1 cellular context compared by ENCODE assay signal in the genomic region with DNA sequence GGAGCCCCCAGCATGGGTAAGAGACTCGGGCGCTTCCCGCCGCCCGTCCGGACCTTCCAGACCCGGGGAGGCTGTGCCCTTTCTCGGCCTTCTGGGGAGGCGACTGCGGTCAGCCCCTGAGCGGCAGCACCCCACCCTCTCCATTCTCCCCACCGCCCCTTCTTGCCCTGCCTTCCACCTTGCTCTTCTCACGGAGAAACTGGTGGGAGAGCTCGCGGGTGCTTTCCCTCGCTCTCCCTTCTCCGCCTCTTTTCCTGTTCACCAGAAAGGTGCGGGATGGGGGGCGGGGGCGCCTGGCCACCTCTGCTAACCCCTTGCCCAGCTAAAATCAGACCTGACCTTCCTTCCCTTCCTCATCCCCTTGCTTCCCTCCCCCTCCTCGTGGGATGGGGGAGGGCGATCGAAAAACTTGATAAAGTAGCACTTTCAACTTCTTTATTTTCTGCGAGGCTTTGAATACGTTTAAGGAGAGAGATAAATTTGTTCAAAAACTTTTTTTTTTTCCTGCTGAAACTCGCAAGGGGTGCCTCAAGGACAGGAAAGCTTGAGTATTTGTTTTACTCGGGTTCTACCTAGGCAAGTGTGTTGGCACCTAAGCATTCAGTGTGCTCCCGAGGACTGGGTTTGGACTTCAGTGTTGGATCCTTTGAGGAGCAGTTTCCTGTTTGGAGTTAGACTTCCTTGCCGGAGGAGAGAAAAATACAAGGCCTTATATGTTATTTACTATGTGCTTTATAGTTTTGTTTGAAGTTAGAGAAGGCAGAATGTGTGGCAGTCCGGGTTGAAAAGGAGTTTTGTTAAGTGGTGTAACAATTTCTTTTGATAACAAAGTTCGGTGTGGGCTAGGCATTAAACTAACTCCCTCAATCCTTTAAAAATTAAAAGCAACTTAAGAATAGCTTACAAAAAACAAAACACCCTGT.
A peak's percentile ranks its signal among the peaks of the same experiment; 100 is the strongest.
TF ChIP-seq lines count a peak whose summit lies in the region.

No MANE protein-coding gene starts in this region.

TF ChIP-seq in GM12878, 131 proteins besides CTCF, POLR2A, EP300 and RAD21 (continued from another document):
- TF ChIP-seq, protein P1, sequence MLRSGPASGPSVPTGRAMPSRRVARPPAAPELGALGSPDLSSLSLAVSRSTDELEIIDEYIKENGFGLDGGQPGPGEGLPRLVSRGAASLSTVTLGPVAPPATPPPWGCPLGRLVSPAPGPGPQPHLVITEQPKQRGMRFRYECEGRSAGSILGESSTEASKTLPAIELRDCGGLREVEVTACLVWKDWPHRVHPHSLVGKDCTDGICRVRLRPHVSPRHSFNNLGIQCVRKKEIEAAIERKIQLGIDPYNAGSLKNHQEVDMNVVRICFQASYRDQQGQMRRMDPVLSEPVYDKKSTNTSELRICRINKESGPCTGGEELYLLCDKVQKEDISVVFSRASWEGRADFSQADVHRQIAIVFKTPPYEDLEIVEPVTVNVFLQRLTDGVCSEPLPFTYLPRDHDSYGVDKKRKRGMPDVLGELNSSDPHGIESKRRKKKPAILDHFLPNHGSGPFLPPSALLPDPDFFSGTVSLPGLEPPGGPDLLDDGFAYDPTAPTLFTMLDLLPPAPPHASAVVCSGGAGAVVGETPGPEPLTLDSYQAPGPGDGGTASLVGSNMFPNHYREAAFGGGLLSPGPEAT (IDR thresholded peaks at IDR 0.05; ENCODE audit: low read depth): peak; percentile 59
- TF ChIP-seq RBBP5 (conservative IDR thresholded peaks at IDR 0.05) (no peak), SIN3A (IDR thresholded peaks at IDR 0.05; ENCODE audit: low read depth, low read length) (0 out of 2 replicates have a peak, but pooled peaks have one; percentile 9), CHD1 (IDR thresholded peaks at IDR 0.05; ENCODE audit: low read depth, low read length) (peak; percentile 30; the same call in 1 of the 2 replicates), MTA3 (IDR thresholded peaks at IDR 0.05; ENCODE audit: borderline replicate concordance, low read length) (0 out of 2 replicates have a peak, but pooled peaks have one; percentile 18), ETV6 (conservative IDR thresholded peaks at IDR 0.05 in 1 of 2, IDR thresholded peaks at IDR 0.05 in 1 of 2; ENCODE audit: borderline replicate concordance in 1 of 2, low read depth in 1 of 2) (0 out of 4 replicates have a peak, but pooled peaks of 1 of the 2 experiments have one; percentile 23), RUNX3 (IDR thresholded peaks at IDR 0.05; ENCODE audit: low read length) (peak; percentile 59), TARDBP (IDR thresholded peaks at IDR 0.05; ENCODE audit: borderline replicate concordance) (no peak), BRCA1 (IDR thresholded peaks at IDR 0.05; ENCODE audit: low read depth, low read length) (no peak), ZBTB40 (IDR thresholded peaks at IDR 0.05; ENCODE audit: borderline replicate concordance) (0 out of 2 replicates have a peak, but pooled peaks have one; percentile 14)
- TF ChIP-seq, protein P2, sequence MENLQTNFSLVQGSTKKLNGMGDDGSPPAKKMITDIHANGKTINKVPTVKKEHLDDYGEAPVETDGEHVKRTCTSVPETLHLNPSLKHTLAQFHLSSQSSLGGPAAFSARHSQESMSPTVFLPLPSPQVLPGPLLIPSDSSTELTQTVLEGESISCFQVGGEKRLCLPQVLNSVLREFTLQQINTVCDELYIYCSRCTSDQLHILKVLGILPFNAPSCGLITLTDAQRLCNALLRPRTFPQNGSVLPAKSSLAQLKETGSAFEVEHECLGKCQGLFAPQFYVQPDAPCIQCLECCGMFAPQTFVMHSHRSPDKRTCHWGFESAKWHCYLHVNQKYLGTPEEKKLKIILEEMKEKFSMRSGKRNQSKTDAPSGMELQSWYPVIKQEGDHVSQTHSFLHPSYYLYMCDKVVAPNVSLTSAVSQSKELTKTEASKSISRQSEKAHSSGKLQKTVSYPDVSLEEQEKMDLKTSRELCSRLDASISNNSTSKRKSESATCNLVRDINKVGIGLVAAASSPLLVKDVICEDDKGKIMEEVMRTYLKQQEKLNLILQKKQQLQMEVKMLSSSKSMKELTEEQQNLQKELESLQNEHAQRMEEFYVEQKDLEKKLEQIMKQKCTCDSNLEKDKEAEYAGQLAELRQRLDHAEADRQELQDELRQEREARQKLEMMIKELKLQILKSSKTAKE (IDR thresholded peaks at IDR 0.05; ENCODE audit: low read depth, poor library complexity, severe bottlenecking): peak; percentile 19
- TF ChIP-seq, protein P3, sequence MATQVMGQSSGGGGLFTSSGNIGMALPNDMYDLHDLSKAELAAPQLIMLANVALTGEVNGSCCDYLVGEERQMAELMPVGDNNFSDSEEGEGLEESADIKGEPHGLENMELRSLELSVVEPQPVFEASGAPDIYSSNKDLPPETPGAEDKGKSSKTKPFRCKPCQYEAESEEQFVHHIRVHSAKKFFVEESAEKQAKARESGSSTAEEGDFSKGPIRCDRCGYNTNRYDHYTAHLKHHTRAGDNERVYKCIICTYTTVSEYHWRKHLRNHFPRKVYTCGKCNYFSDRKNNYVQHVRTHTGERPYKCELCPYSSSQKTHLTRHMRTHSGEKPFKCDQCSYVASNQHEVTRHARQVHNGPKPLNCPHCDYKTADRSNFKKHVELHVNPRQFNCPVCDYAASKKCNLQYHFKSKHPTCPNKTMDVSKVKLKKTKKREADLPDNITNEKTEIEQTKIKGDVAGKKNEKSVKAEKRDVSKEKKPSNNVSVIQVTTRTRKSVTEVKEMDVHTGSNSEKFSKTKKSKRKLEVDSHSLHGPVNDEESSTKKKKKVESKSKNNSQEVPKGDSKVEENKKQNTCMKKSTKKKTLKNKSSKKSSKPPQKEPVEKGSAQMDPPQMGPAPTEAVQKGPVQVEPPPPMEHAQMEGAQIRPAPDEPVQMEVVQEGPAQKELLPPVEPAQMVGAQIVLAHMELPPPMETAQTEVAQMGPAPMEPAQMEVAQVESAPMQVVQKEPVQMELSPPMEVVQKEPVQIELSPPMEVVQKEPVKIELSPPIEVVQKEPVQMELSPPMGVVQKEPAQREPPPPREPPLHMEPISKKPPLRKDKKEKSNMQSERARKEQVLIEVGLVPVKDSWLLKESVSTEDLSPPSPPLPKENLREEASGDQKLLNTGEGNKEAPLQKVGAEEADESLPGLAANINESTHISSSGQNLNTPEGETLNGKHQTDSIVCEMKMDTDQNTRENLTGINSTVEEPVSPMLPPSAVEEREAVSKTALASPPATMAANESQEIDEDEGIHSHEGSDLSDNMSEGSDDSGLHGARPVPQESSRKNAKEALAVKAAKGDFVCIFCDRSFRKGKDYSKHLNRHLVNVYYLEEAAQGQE (IDR thresholded peaks at IDR 0.05; ENCODE audit: low read depth, low read length): 0 out of 2 replicates have a peak, but pooled peaks have one; percentile 7
- TF ChIP-seq, protein P4, sequence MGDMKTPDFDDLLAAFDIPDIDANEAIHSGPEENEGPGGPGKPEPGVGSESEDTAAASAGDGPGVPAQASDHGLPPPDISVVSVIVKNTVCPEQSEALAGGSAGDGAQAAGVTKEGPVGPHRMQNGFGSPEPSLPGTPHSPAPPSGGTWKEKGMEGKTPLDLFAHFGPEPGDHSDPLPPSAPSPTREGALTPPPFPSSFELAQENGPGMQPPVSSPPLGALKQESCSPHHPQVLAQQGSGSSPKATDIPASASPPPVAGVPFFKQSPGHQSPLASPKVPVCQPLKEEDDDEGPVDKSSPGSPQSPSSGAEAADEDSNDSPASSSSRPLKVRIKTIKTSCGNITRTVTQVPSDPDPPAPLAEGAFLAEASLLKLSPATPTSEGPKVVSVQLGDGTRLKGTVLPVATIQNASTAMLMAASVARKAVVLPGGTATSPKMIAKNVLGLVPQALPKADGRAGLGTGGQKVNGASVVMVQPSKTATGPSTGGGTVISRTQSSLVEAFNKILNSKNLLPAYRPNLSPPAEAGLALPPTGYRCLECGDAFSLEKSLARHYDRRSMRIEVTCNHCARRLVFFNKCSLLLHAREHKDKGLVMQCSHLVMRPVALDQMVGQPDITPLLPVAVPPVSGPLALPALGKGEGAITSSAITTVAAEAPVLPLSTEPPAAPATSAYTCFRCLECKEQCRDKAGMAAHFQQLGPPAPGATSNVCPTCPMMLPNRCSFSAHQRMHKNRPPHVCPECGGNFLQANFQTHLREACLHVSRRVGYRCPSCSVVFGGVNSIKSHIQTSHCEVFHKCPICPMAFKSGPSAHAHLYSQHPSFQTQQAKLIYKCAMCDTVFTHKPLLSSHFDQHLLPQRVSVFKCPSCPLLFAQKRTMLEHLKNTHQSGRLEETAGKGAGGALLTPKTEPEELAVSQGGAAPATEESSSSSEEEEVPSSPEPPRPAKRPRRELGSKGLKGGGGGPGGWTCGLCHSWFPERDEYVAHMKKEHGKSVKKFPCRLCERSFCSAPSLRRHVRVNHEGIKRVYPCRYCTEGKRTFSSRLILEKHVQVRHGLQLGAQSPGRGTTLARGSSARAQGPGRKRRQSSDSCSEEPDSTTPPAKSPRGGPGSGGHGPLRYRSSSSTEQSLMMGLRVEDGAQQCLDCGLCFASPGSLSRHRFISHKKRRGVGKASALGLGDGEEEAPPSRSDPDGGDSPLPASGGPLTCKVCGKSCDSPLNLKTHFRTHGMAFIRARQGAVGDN (IDR thresholded peaks at IDR 0.05): no peak
TF ChIP-seq in GM12878: peak in this region for 15.
